19 cellular contexts compared by ENCODE assay signal in the genomic region with DNA sequence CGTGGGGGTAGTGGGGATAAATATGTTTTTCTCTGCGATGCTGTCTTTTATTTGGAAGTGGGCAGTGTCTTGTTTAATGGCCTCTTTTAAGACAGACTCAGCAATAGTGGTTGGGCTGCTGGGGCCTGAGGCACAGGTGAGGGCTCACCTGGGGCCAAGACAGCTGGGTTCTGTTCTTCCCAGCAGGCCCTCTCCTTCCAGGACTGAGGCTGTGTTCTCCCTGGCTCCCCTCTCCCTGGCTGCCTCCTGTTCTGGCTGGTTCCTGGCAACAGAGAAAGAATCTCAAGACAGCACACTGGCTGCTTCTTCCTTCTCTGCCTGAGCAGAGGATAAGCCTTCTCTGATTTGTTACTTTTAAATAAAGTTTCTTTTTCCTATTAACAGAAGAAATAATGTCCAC. TPM values are rescaled to one million over a fixed set of nuclear protein-coding genes. Genes with fewer than 3 reads are reported as not detected.
"Had no signal": no experiment of that assay in that cellular context is flagged by ENCODE, and none has a peak within 500 bp of the region (broad histone marks: within the 10 kb centered on the region; RNA-seq: fewer than 3 reads in every experiment).

No MANE protein-coding gene starts in this region.

- H3K36me3 Mint-ChIP-seq: activated naive CD4-positive, alpha-beta T cell treated with anti-CD3 and anti-CD28 coated beads, Interleukin-2, amount 50 U/mL, for 24 hours; immature natural killer cell; naive thymus-derived CD8-positive, alpha-beta T cell had no signal

- H3K36me3 ChIP-seq: lower lobe of right lung, suprapubic skin, upper lobe of left lung had no signal

- H3K27ac ChIP-seq: lower lobe of right lung, suprapubic skin, upper lobe of left lung had no signal

- ATAC-seq: left cardiac atrium; lower lobe of right lung; naive thymus-derived CD8-positive, alpha-beta T cell; stimulated activated naive CD8-positive, alpha-beta T cell treated with anti-CD3 and anti-CD28 coated beads, Interleukin-15, Interleukin-2, amounts not matched to agents 100 U/mL and 50 U/mL, for 24 hours had no signal

- H3K4me3 Mint-ChIP-seq: activated naive CD4-positive, alpha-beta T cell treated with anti-CD3 and anti-CD28 coated beads, Interleukin-2, amount 50 U/mL, for 24 hours; endodermal cell; immature natural killer cell; naive thymus-derived CD8-positive, alpha-beta T cell had no signal

- H3K27me3 ChIP-seq: suprapubic skin, upper lobe of left lung had no signal

- H3K4me1 Mint-ChIP-seq: activated naive CD4-positive, alpha-beta T cell treated with anti-CD3 and anti-CD28 coated beads, Interleukin-2, amount 50 U/mL, for 24 hours; immature natural killer cell; naive thymus-derived CD8-positive, alpha-beta T cell had no signal

- H3K4me3 ChIP-seq: lower lobe of right lung, mucosa of descending colon, suprapubic skin, upper lobe of left lung had no signal

- DNase-seq: activated CD4-positive, alpha-beta T cell treated with anti-CD3 and anti-CD28 coated beads, Interleukin-2, amount 50 U/mL, for 4 hours; activated CD4-positive, CD25-positive, alpha-beta regulatory T cell treated with anti-CD3 and anti-CD28 coated beads, Interleukin-2, amount 50 U/mL, for 72 hours; activated T-cell treated with anti-CD3 and anti-CD28 coated beads, Interleukin-2, amount 50 U/mL, for 1 hour; endodermal cell; erythroblast; immature natural killer cell; left cardiac atrium; lower lobe of right lung; mucosa of descending colon; naive thymus-derived CD8-positive, alpha-beta T cell; nucleus accumbens; stimulated activated CD4-positive, alpha-beta T cell treated with anti-CD3 and anti-CD28 coated beads, Interleukin-12 subunit alpha, Interleukin-12 subunit beta, amount 100 ng/mL, for 4 hours; stimulated activated CD8-positive, alpha-beta memory T cell treated with anti-CD3 and anti-CD28 coated beads, Interleukin-4, amount 100 ng/mL, for 48 hours; stimulated activated naive CD8-positive, alpha-beta T cell treated with anti-CD3 and anti-CD28 coated beads, Interleukin-15, Interleukin-2, amounts not matched to agents 100 U/mL and 50 U/mL, for 24 hours; T-helper 2 cell; upper lobe of left lung had no signal

- H3K9me3 Mint-ChIP-seq: activated naive CD4-positive, alpha-beta T cell treated with anti-CD3 and anti-CD28 coated beads, Interleukin-2, amount 50 U/mL, for 24 hours; endodermal cell; immature natural killer cell; naive thymus-derived CD8-positive, alpha-beta T cell had no signal

- H3K4me1 ChIP-seq: lower lobe of right lung, upper lobe of left lung had no signal

- H3K27ac Mint-ChIP-seq: activated naive CD4-positive, alpha-beta T cell treated with anti-CD3 and anti-CD28 coated beads, Interleukin-2, amount 50 U/mL, for 24 hours; endodermal cell; immature natural killer cell; naive thymus-derived CD8-positive, alpha-beta T cell had no signal

RNA-seq across cellular contexts. Expression of a gene that starts 7.4 kb away (rescaled TPM):
- total RNA-seq: dermis microvascular lymphatic vessel endothelial cell; naive thymus-derived CD8-positive, alpha-beta T cell had no signal
- polyA plus RNA-seq: immature natural killer cell; naive thymus-derived CD8-positive, alpha-beta T cell had no signal
